ENCODE assay signal across 1 cellular context in genomic region chr1:40862008-40862863, GRCh38.
TF ChIP-seq lines count a peak whose summit lies in the region.

CITED4 (minus strand) TSS chr1:40862363; CDS start chr1:40862127, 236 bp downstream.

TF ChIP-seq in HepG2, 621 proteins besides CTCF, POLR2A, EP300 and RAD21 (continued from another document and continues in another):
- TF ChIP-seq RERE (CRISPR knock-in tag; IDR thresholded peaks at IDR 0.05; ENCODE audit: low read depth) (no peak), RFX3 (CRISPR knock-in tag; IDR thresholded peaks at IDR 0.05) (no peak), ZNF329 (CRISPR knock-in tag; IDR thresholded peaks at IDR 0.05; ENCODE audit: low read depth) (no peak), ZNF230 (CRISPR knock-in tag; IDR thresholded peaks at IDR 0.05) (peak; percentile 42; the same call in 1 of the 2 replicates), ZNF121 (CRISPR knock-in tag; IDR thresholded peaks at IDR 0.05) (peak; percentile 86), ZNF598 (CRISPR knock-in tag; IDR thresholded peaks at IDR 0.05; ENCODE audit: borderline replicate concordance) (no peak), NR2F1 (CRISPR knock-in tag; IDR thresholded peaks at IDR 0.05) (no peak), ZSCAN25 (CRISPR knock-in tag; IDR thresholded peaks at IDR 0.05) (no peak), ZNF367 (CRISPR knock-in tag; IDR thresholded peaks at IDR 0.05; ENCODE audit: borderline replicate concordance) (no peak), ATF3 (CRISPR knock-in tag; IDR thresholded peaks at IDR 0.05) (no peak), REXO4 (CRISPR knock-in tag; IDR thresholded peaks at IDR 0.05; ENCODE audit: borderline replicate concordance) (no peak; the same call in 1 of the 2 replicates), ZSCAN29 (CRISPR knock-in tag; conservative IDR thresholded peaks at IDR 0.05) (peak; percentile 76; the same call in 1 of the 2 replicates), ZFP37 (CRISPR knock-in tag; IDR thresholded peaks at IDR 0.05; ENCODE audit: borderline replicate concordance) (no peak), TFE3 (CRISPR knock-in tag; IDR thresholded peaks at IDR 0.05) (no peak), SKI (IDR thresholded peaks at IDR 0.05; ENCODE audit: partially characterized antibody) (no peak), ZNF33B (CRISPR knock-in tag; IDR thresholded peaks at IDR 0.05) (no peak), NPAS2 (CRISPR knock-in tag; IDR thresholded peaks at IDR 0.05; ENCODE audit: borderline replicate concordance) (no peak), TBL1XR1 (IDR thresholded peaks at IDR 0.05; ENCODE audit: borderline replicate concordance, low read length, partially characterized antibody) (no peak), ZNF205 (CRISPR knock-in tag; IDR thresholded peaks at IDR 0.05) (0 out of 2 replicates have a peak, but pooled peaks have one; percentile 48), ZBTB26 (CRISPR knock-in tag; IDR thresholded peaks at IDR 0.05; ENCODE audit: borderline replicate concordance) (0 out of 2 replicates have a peak, but pooled peaks have one; percentile 43), ZNF414 (CRISPR knock-in tag; IDR thresholded peaks at IDR 0.05) (no peak), PBX3 (CRISPR knock-in tag; IDR thresholded peaks at IDR 0.05; ENCODE audit: borderline replicate concordance) (no peak), BCL6 (CRISPR knock-in tag; IDR thresholded peaks at IDR 0.05) (peak; percentile 87), ZBTB21 (CRISPR knock-in tag; IDR thresholded peaks at IDR 0.05) (no peak), ZNF513 (CRISPR knock-in tag; conservative IDR thresholded peaks at IDR 0.05) (no peak), ZBTB33 (CRISPR knock-in tag; IDR thresholded peaks at IDR 0.05) (no peak), ELK4 (CRISPR knock-in tag; IDR thresholded peaks at IDR 0.05; ENCODE audit: borderline replicate concordance) (no peak), TGIF2 (CRISPR knock-in tag; IDR thresholded peaks at IDR 0.05) (0 out of 2 replicates have a peak, but pooled peaks have one; percentile 30), MED13 (CRISPR knock-in tag; IDR thresholded peaks at IDR 0.05) (no peak), SOX5 (CRISPR knock-in tag; IDR thresholded peaks at IDR 0.05; ENCODE audit: borderline replicate concordance) (no peak), SOX13 (IDR thresholded peaks at IDR 0.05) (no peak), SOX13 (CRISPR knock-in tag; conservative IDR thresholded peaks at IDR 0.05 in 1 of 2, IDR thresholded peaks at IDR 0.05 in 1 of 2) (peak in 1 of 2 experiments; percentile 28; a peak in 1 of 4 replicates), CHCHD3 (CRISPR knock-in tag; IDR thresholded peaks at IDR 0.05) (peak; percentile 72; the same call in 1 of the 2 replicates), RORA (CRISPR knock-in tag; IDR thresholded peaks at IDR 0.05) (no peak), HNRNPH1 (optimal IDR thresholded peaks at IDR 0.05; ENCODE audit: low read depth, low read length) (no peak), HIC2 (CRISPR knock-in tag; IDR thresholded peaks at IDR 0.05; ENCODE audit: low read depth) (peak; percentile 50; the same call in 1 of the 2 replicates), EED (CRISPR knock-in tag; IDR thresholded peaks at IDR 0.05) (no peak), MZF1 (CRISPR knock-in tag; IDR thresholded peaks at IDR 0.05; ENCODE audit: borderline replicate concordance) (no peak), ZNF331 (CRISPR knock-in tag; IDR thresholded peaks at IDR 0.05) (0 out of 2 replicates have a peak, but pooled peaks have one; percentile 19), FOXA3 (CRISPR knock-in tag; IDR thresholded peaks at IDR 0.05) (no peak), SETDB1 (CRISPR knock-in tag; IDR thresholded peaks at IDR 0.05; ENCODE audit: borderline replicate concordance) (no peak), ZNF740 (CRISPR knock-in tag; IDR thresholded peaks at IDR 0.05) (0 out of 2 replicates have a peak, but pooled peaks have one; percentile 14), SMARCE1 (IDR thresholded peaks at IDR 0.05; ENCODE audit: borderline replicate concordance) (no peak), SALL1 (CRISPR knock-in tag; IDR thresholded peaks at IDR 0.05) (peak; percentile 57), PCBP1 (IDR thresholded peaks at IDR 0.05; ENCODE audit: borderline replicate concordance, low read depth, low read length) (no peak), ZNF619 (CRISPR knock-in tag; IDR thresholded peaks at IDR 0.05) (no peak)
